8 cellular contexts compared by ENCODE assay signal in genomic region chr16:29848420-29849297, GRCh38. TPM values are rescaled to one million over a fixed set of nuclear protein-coding genes. Genes with fewer than 3 reads are reported as not detected.
DNase-seq lines count a peak whose midpoint lies in the region; ATAC-seq and TF ChIP-seq lines count a peak whose summit lies in the region.

No MANE protein-coding gene starts in this region.

- H3K27ac ChIP-seq in 22Rv1, result no peak overlapping the region

- ATAC-seq in HG03457 (IDR thresholded peaks at IDR 0.05; ENCODE audit: unreplicated experiment), result no peak

- TF ChIP-seq CTCF in 22Rv1 (IDR thresholded peaks at IDR 0.05) (peak; percentile 96), GM12875 (IDR thresholded peaks at IDR 0.05; ENCODE audit: borderline replicate concordance, insufficient read depth, low read depth, low read length) (peak; percentile 99), lower leg skin (IDR thresholded peaks at IDR 0.05) (peak in 1 of 3 donors; percentile 77)

- DNase-seq in NCI-H2196 treated with DMSO at 0.1 percent for 48 hours (lab: John Stamatoyannopoulos, UW; ENCODE audit: unreplicated experiment) (peak; percentile 27), dedifferentiated amniotic fluid mesenchymal stem cell (ENCODE audit: extremely low spot score) (peak; percentile 31), lower leg skin (ENCODE audit: low spot score in 2 of 2) (peak; percentile 36 to 95)
- DNase-seq in activated CD4-positive, alpha-beta T cell treated with anti-CD3 and anti-CD28 coated beads, Interleukin-2, amount 50 U/mL, for 1 hour, result peak; percentile 84
- peak; percentile 67 for DNase-seq in stimulated activated CD8-positive, alpha-beta memory T cell treated with anti-CD3 and anti-CD28 coated beads, Interleukin-12 subunit alpha, Interleukin-12 subunit beta, amount 100 ng/mL, for 1 hour (ENCODE audit: low read depth)

- H3K4me3 ChIP-seq in GM12875 (ENCODE audit: low read depth, low read length), result no peak overlapping the region
- no peak overlapping the region for H3K4me3 ChIP-seq in lower leg skin (ENCODE audit: low read depth, poor library complexity, severe bottlenecking)

- intact Hi-C loops in lower leg skin (cut with DNase I; ENCODE audit: low total_unique reads), result loop anchor here (10.0 kb wide), 1 partner anchor 144 kb away; no protein-coding TSS in a partner anchor

- WGBS in lower leg skin, 2 donors, result 37 to 65% methylated on average over 9 to 15 of the region's 15 CpGs

- TF ChIP-seq POLR2A in lower leg skin (IDR thresholded peaks at IDR 0.05), result no peak

RNA-seq across cellular contexts. Expression of gene CDIPT, which starts 14.4 kb away (rescaled TPM):
- 100 to 1,000 TPM in 3 of 4 donors, 10 to 100 TPM in 1; 83.4 to 122 (median 108) TPM for total RNA-seq in lower leg skin

RNA-seq across cellular contexts. Expression of gene MVP, which starts 28.4 kb away (rescaled TPM):
- 10 to 100 TPM; 58.2 to 94.1 (median 70.4) TPM for total RNA-seq in lower leg skin

RNA-seq across cellular contexts. Expression of gene PAGR1, which starts 32.7 kb away (rescaled TPM):
- 10 to 100 TPM; 28.0 to 33.5 (median 32.1) TPM for total RNA-seq in lower leg skin

RNA-seq across cellular contexts. Expression of gene PRRT2, which starts 36.7 kb away (rescaled TPM):
- total RNA-seq in lower leg skin, result 1 to 10 TPM in 3 of 4 donors, not detected in 1; 1.1 to 3.6 (median 1.4) TPM

RNA-seq across cellular contexts. Expression of gene MAZ, which starts 42.3 kb away (rescaled TPM):
- total RNA-seq in lower leg skin, result 100 to 1,000 TPM in 1 of 4 donors, 10 to 100 TPM in 3; 62.1 to 101 (median 84.8) TPM

Comparison
In these comparisons a context has a peak if more than half of its experiments do, and no peak if none do; other contexts are left out.
1. DNase-seq: peak in every context shown above with its lines; median percentile 84 in activated CD4-positive, alpha-beta T cell treated with anti-CD3 and anti-CD28 coated beads, Interleukin-2, amount 50 U/mL, for 1 hour; 67 in stimulated activated CD8-positive, alpha-beta memory T cell treated with anti-CD3 and anti-CD28 coated beads, Interleukin-12 subunit alpha, Interleukin-12 subunit beta, amount 100 ng/mL, for 1 hour; 66 in lower leg skin; 31 in dedifferentiated amniotic fluid mesenchymal stem cell; 27 in NCI-H2196 treated with DMSO at 0.1 percent for 48 hours.